Comparison of ENCODE assay signal across 23 cellular contexts in the genomic region with DNA sequence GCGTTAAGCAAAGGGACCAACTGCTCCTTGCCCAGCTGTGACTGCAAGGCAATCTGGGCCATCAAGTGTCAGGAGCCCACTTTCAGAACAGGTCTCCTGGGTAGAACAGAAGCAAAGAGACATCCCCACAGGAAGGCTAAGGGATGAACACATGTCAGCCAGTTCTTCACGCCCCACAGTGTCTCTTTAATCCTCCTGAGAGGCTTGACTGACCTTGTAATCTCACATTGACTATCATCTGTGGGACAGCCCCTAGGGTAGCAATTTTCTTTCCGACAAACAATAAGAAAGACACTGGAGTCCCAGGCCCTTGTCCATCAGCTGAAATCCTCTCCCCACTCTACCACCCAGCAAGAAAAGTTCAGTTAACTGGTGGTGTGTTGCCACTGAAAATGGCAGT. TPM values are rescaled to one million over a fixed set of nuclear protein-coding genes. Genes with fewer than 3 reads are reported as not detected.
DNase-seq lines count a peak whose midpoint lies in the region; ATAC-seq and TF ChIP-seq lines count a peak whose summit lies in the region.
"Had no signal": no experiment of that assay in that cellular context is flagged by ENCODE, and none has a peak within 500 bp of the region (broad histone marks: within the 10 kb centered on the region; RNA-seq: fewer than 3 reads in every experiment).

No MANE protein-coding gene starts in this region.

- ATAC-seq in mucosa of descending colon, result no peak
- ATAC-seq: activated CD8-positive, alpha-beta T cell treated with anti-CD3 and anti-CD28 coated beads for 36 hours; left lobe of liver had no signal

- intact Hi-C loops in mucosa of descending colon (cut with DNase I, micrococcal nuclease), result no loop called here

- in situ Hi-C loops in KBM-7 (cut with MboI; ENCODE audit: low pct_unique_long_range_greater_than_20kb, low sequenced_read_pairs), result no loop called here

- peak overlapping the region; percentile 90 for H3K27ac ChIP-seq in subcutaneous abdominal adipose tissue (ENCODE audit: low read depth, low read length)
- H3K27ac ChIP-seq: cardiac muscle cell had no signal

- H3K27me3 ChIP-seq in adipocyte (replicated peaks; ENCODE audit: control insufficient read depth, insufficient read depth, low read length) (peaks cover 6% of the 10 kb centered on the region), subcutaneous abdominal adipose tissue (ENCODE audit: control insufficient read depth in 5 of 5, insufficient read depth in 4 of 5, low read length in 5 of 5) (peaks cover 0 to 33% (median 14%) of the 10 kb centered on the region in 5 donors)

- H3K9ac ChIP-seq in adipocyte (ENCODE audit: low read length) (peak overlapping the region; percentile 86), subcutaneous abdominal adipose tissue (ENCODE audit: low read length in 5 of 5) (peak overlapping the region in 4 of 5 donors; percentile 13 to 67 (median 45))

- H3K9me3 ChIP-seq in adipocyte (ENCODE audit: control insufficient read depth, low read length) (no peaks in the 10 kb centered on the region), subcutaneous abdominal adipose tissue (ENCODE audit: control insufficient read depth in 5 of 5, low read length in 5 of 5) (no peaks in the 10 kb centered on the region), mucosa of descending colon (no peaks in the 10 kb centered on the region)

- H3K36me3 ChIP-seq in adipocyte (ENCODE audit: control insufficient read depth, insufficient read depth, low read length, severe bottlenecking), result no peaks in the 10 kb centered on the region
- H3K36me3 ChIP-seq in subcutaneous abdominal adipose tissue (ENCODE audit: control insufficient read depth in 5 of 5, insufficient read depth in 5 of 5, low read length in 5 of 5), result peaks cover 0 to 3% (median 0%) of the 10 kb centered on the region in 5 donors
- H3K36me3 ChIP-seq in mucosa of descending colon (ENCODE audit: low read depth), result no peaks in the 10 kb centered on the region
- H3K36me3 ChIP-seq: cardiac muscle cell had no signal

- no peak for TF ChIP-seq CTCF in mucosa of descending colon (IDR thresholded peaks at IDR 0.05)

- H3K4me1 ChIP-seq in adipocyte (ENCODE audit: control insufficient read depth, insufficient read depth, low read length) (peaks cover 10% of the 10 kb centered on the region), subcutaneous abdominal adipose tissue (ENCODE audit: control insufficient read depth in 5 of 5, insufficient read depth in 5 of 5, low read length in 5 of 5) (peaks cover 0 to 20% (median 9%) of the 10 kb centered on the region in 5 donors), mucosa of descending colon (ENCODE audit: low read depth) (no peaks in the 10 kb centered on the region)

- DNase-seq in KBM-7 (peak; percentile 24), adipocyte (ENCODE audit: low read depth) (no peak), left kidney (ENCODE audit: low read depth, low spot score) (peak; percentile 0), mucosa of descending colon (no peak), HCEC 1CT (no peak)
- no peak for DNase-seq in activated naive CD4-positive, alpha-beta T cell (lab: John Stamatoyannopoulos, UW)
- no peak for DNase-seq in activated CD4-positive, alpha-beta T cell treated with anti-CD3 and anti-CD28 coated beads, Interleukin-2, amount 50 U/mL, for 48 hours
- DNase-seq: activated CD4-positive, CD25-positive, alpha-beta regulatory T cell; activated CD8-positive, alpha-beta T cell treated with anti-CD3 and anti-CD28 coated beads for 36 hours; activated gamma-delta T cell treated with Interleukin-2 at 50 U/mL for 16 hours; activated T-cell treated with anti-CD3 and anti-CD28 coated beads for 4 hours; CD4-positive, alpha-beta T cell; cortex of kidney; DMS 273 treated with DMSO at 0.1 percent for 48 hours; head of caudate nucleus; NCI-H1105; NCI-H2029; RPMI8226; T1000 had no signal

- H3K4me3 ChIP-seq in adipocyte (ENCODE audit: low read length), result peak overlapping the region; percentile 82
- H3K4me3 ChIP-seq in subcutaneous abdominal adipose tissue (ENCODE audit: low read depth in 1 of 5, low read length in 5 of 5), result peak overlapping the region; percentile 52 to 79 (median 65)
- H3K4me3 ChIP-seq in mucosa of descending colon, result no peak overlapping the region
- H3K4me3 ChIP-seq: cardiac muscle cell had no signal

RNA-seq across cellular contexts. Expression of gene CHRDL1, which starts 1.0 kb away (rescaled TPM):
- total RNA-seq in mucosa of descending colon, result 100 to 1,000 TPM in 1 of 3 donors, 10 to 100 TPM in 1, 1 to 10 TPM in 1; 9.0 to 101 (median 23.5) TPM
- total RNA-seq: activated CD8-positive, alpha-beta T cell treated with anti-CD3 and anti-CD28 coated beads for 36 hours; CD4-positive, alpha-beta T cell; LHCN-M2 had no signal

Comparison
In these comparisons a context has a peak if more than half of its experiments do, and no peak if none do; other contexts are left out.
1. DNase-seq: peak in KBM-7 (single experiment) and left kidney (single experiment); none in adipocyte (single experiment), activated naive CD4-positive, alpha-beta T cell (0 of 4), mucosa of descending colon (0 of 3), HCEC 1CT (single experiment) and activated CD4-positive, alpha-beta T cell treated with anti-CD3 and anti-CD28 coated beads, Interleukin-2, amount 50 U/mL, for 48 hours (0 of 2).